In genomic region chr22:37746366-37747089, GRCh38 we compare ENCODE assay signal across 8 cellular contexts. TPM values are rescaled to one million over a fixed set of nuclear protein-coding genes. Genes with fewer than 3 reads are reported as not detected.
DNase-seq lines count a peak whose midpoint lies in the region.

No MANE protein-coding gene starts in this region.

- peaks cover 6% of the 10 kb centered on the region for H3K36me3 Mint-ChIP-seq in activated CD4-positive, alpha-beta T cell treated with anti-CD3 and anti-CD28 coated beads, Interleukin-2, amount 10 ng/mL, durations not matched to agents 24 days and 14 days (ENCODE audit: low read depth)
- H3K36me3 Mint-ChIP-seq in activated naive CD4-positive, alpha-beta T cell treated with anti-CD3 and anti-CD28 coated beads, Interleukin-2, amount 50 U/mL, for 24 hours = no peaks in the 10 kb centered on the region

- H3K9me3 Mint-ChIP-seq in activated CD4-positive, alpha-beta T cell treated with anti-CD3 and anti-CD28 coated beads, Interleukin-2, amount 10 ng/mL, durations not matched to agents 24 days and 14 days = no peaks in the 10 kb centered on the region
- no peaks in the 10 kb centered on the region for H3K9me3 Mint-ChIP-seq in activated naive CD4-positive, alpha-beta T cell treated with anti-CD3 and anti-CD28 coated beads, Interleukin-2, amount 50 U/mL, for 24 hours

- H3K27me3 Mint-ChIP-seq in activated CD4-positive, alpha-beta T cell treated with anti-CD3 and anti-CD28 coated beads, Interleukin-2, amount 10 ng/mL, durations not matched to agents 24 days and 14 days = no peaks in the 10 kb centered on the region
- no peaks in the 10 kb centered on the region for H3K27me3 Mint-ChIP-seq in activated naive CD4-positive, alpha-beta T cell treated with anti-CD3 and anti-CD28 coated beads, Interleukin-2, amount 50 U/mL, for 24 hours

- peak overlapping the region; percentile 92 for H3K4me3 ChIP-seq in HUES6 (ENCODE audit: low read depth, low read length)
- peak overlapping the region; percentile 72 for H3K4me3 ChIP-seq in iPS-11a (ENCODE audit: low read depth, low read length)

- peak overlapping the region; percentile 84 for H3K27ac Mint-ChIP-seq in activated CD4-positive, alpha-beta T cell treated with anti-CD3 and anti-CD28 coated beads, Interleukin-2, amount 10 ng/mL, durations not matched to agents 24 days and 14 days
- peak overlapping the region; percentile 83 for H3K27ac Mint-ChIP-seq in activated naive CD4-positive, alpha-beta T cell treated with anti-CD3 and anti-CD28 coated beads, Interleukin-2, amount 50 U/mL, for 24 hours

- peak overlapping the region; percentile 94 for H3K9ac ChIP-seq in HUES6 (ENCODE audit: low read length)

- peak overlapping the region; percentile 88 for H3K27ac ChIP-seq in HUES6 (ENCODE audit: low read depth, low read length)

- H3K9me3 ChIP-seq in HUES6 (ENCODE audit: control insufficient read depth, insufficient read depth, low read depth, low read length) = no peaks in the 10 kb centered on the region

- intact Hi-C loops in activated CD4-positive, alpha-beta T cell treated with anti-CD3 and anti-CD28 coated beads, Interleukin-2, amount 10 ng/mL, durations not matched to agents 24 days and 14 days (cut with micrococcal nuclease) = loop anchor here (5.0 kb wide), 1 partner anchor 109 kb away; the partner anchor contains the start of gene SH3BP1

- peaks cover 30% of the 10 kb centered on the region for H3K4me1 Mint-ChIP-seq in activated CD4-positive, alpha-beta T cell treated with anti-CD3 and anti-CD28 coated beads, Interleukin-2, amount 10 ng/mL, durations not matched to agents 24 days and 14 days
- peaks cover 12% of the 10 kb centered on the region for H3K4me1 Mint-ChIP-seq in activated naive CD4-positive, alpha-beta T cell treated with anti-CD3 and anti-CD28 coated beads, Interleukin-2, amount 50 U/mL, for 24 hours

- no peaks in the 10 kb centered on the region for H3K27me3 ChIP-seq in HUES6 (ENCODE audit: control insufficient read depth, insufficient read depth, low read length)

- H3K36me3 ChIP-seq in HUES6 (ENCODE audit: control insufficient read depth, insufficient read depth, low read length) = peaks cover 5% of the 10 kb centered on the region; the same call in 1 of the 2 replicates

- H3K4me3 Mint-ChIP-seq in activated CD4-positive, alpha-beta T cell treated with anti-CD3 and anti-CD28 coated beads, Interleukin-2, amount 10 ng/mL, durations not matched to agents 24 days and 14 days = peak overlapping the region; percentile 89
- peak overlapping the region; percentile 89 for H3K4me3 Mint-ChIP-seq in activated naive CD4-positive, alpha-beta T cell treated with anti-CD3 and anti-CD28 coated beads, Interleukin-2, amount 50 U/mL, for 24 hours

- peaks cover 44% of the 10 kb centered on the region for H3K4me1 ChIP-seq in HUES6 (ENCODE audit: control insufficient read depth, insufficient read depth, low read length)

- DNase-seq in activated CD4-positive, alpha-beta T cell treated with anti-CD3 and anti-CD28 coated beads, Interleukin-2, amount 10 ng/mL, durations not matched to agents 24 days and 14 days = no peak
- DNase-seq in activated CD4-positive, alpha-beta T cell treated with anti-CD3 and anti-CD28 coated beads, Interleukin-2, amount 50 U/mL, for 1 hour = no peak
- DNase-seq in stimulated activated CD8-positive, alpha-beta memory T cell treated with anti-CD3 and anti-CD28 coated beads, Interleukin-4, amount 100 ng/mL, for 24 hours (ENCODE audit: low read depth) = peak; percentile 5
- no peak for DNase-seq in HCEC 1CT
- no peak for DNase-seq in AML-193 (lab: John Stamatoyannopoulos, UW)

RNA-seq across cellular contexts. Expression of gene TRIOBP, which starts 49.7 kb away (rescaled TPM):
- total RNA-seq in activated CD4-positive, alpha-beta T cell treated with anti-CD3 and anti-CD28 coated beads, Interleukin-2, amount 10 ng/mL, durations not matched to agents 24 days and 14 days = 33.3 and 34.8 TPM in 2 replicates
